ENCODE assay signal across 36 cellular contexts in genomic region chr4:65193985-65194384, GRCh38.
"Had no signal": no experiment of that assay in that cellular context is flagged by ENCODE, and none has a peak within 500 bp of the region (broad histone marks: within the 10 kb centered on the region; RNA-seq: fewer than 3 reads in every experiment).

No MANE protein-coding gene starts in this region.

- H3K9me3 ChIP-seq: adrenal gland, body of pancreas, esophagus squamous epithelium, lower lobe of right lung, mucosa of descending colon, ovary, right lobe of liver, upper lobe of left lung had no signal

- H3K27ac Mint-ChIP-seq: activated CD4-positive, alpha-beta memory T cell treated with anti-CD3 and anti-CD28 coated beads for 36 hours; activated CD4-positive, alpha-beta T cell treated with anti-CD3 and anti-CD28 coated beads, Interleukin-2, amount 10 ng/mL, durations not matched to agents 24 days and 14 days; activated naive CD4-positive, alpha-beta T cell treated with anti-CD3 and anti-CD28 coated beads for 36 hours; activated naive CD8-positive, alpha-beta T cell treated with anti-CD3 and anti-CD28 coated beads for 36 hours; activated T-helper 1 cell treated with anti-CD3 and anti-CD28 coated beads, Interleukin-12 subunit alpha, Interleukin-12 subunit beta, Interleukin-2, Interleukin-4 antibody, amounts not matched to agents 30 ng/mL and 10 ng/mL and 1 ng/mL, durations not matched to agents 14 hours and 24 hours and 36 hours; nephron; progenitor cell of endocrine pancreas; stimulated activated effector memory CD8-positive, alpha-beta T cell treated with anti-CD3 and anti-CD28 coated beads, Interleukin-12 subunit alpha, Interleukin-12 subunit beta, amount 100 ng/mL, for 72 hours; stimulated activated naive CD8-positive, alpha-beta T cell treated with anti-CD3 and anti-CD28 coated beads, Interleukin-15, Interleukin-2, amounts not matched to agents 100 ng/mL and 50 ng/mL, for 24 hours had no signal

- H3K4me1 Mint-ChIP-seq: activated CD4-positive, alpha-beta T cell treated with anti-CD3 and anti-CD28 coated beads, Interleukin-2, amount 10 ng/mL, durations not matched to agents 24 days and 14 days; activated naive CD8-positive, alpha-beta T cell treated with anti-CD3 and anti-CD28 coated beads for 36 hours; nephron; stimulated activated effector memory CD8-positive, alpha-beta T cell treated with anti-CD3 and anti-CD28 coated beads, Interleukin-12 subunit alpha, Interleukin-12 subunit beta, amount 100 ng/mL, for 72 hours had no signal

- H3K4me3 ChIP-seq: adrenal gland, body of pancreas, esophagus squamous epithelium, heart right ventricle, lower lobe of right lung, mucosa of descending colon, ovary, right lobe of liver, skin epidermis, upper lobe of left lung had no signal

- DNase-seq: activated CD4-positive, alpha-beta memory T cell treated with anti-CD3 and anti-CD28 coated beads for 36 hours; activated CD4-positive, alpha-beta T cell treated with anti-CD3 and anti-CD28 coated beads, Interleukin-2, amount 10 ng/mL, durations not matched to agents 24 days and 14 days; activated CD8-positive, alpha-beta memory T cell treated with anti-CD3 and anti-CD28 coated beads, Interleukin-2, amount 50 U/mL, for 4 hours; activated effector memory CD4-positive, alpha-beta T cell treated with anti-CD3 and anti-CD28 coated beads, Interleukin-2, amount 50 U/mL, for 16 hours; activated naive CD4-positive, alpha-beta T cell treated with anti-CD3 and anti-CD28 coated beads for 36 hours; activated naive CD8-positive, alpha-beta T cell treated with anti-CD3 and anti-CD28 coated beads for 36 hours; activated T-cell treated with anti-CD3 and anti-CD28 coated beads, Interleukin-2, amount 50 U/mL, for 1 hour; adrenal gland; aorta; body of pancreas; dermis blood vessel endothelial cell; effector CD4-positive, alpha-beta T cell; esophagus squamous epithelium; foreskin melanocyte; heart right ventricle; kidney glomerular epithelial cell; lower lobe of right lung; mucosa of descending colon; ovary; right lobe of liver; stimulated activated CD4-positive, alpha-beta T cell treated with anti-CD3 and anti-CD28 coated beads, Interleukin-12 subunit alpha, Interleukin-12 subunit beta, amount 100 ng/mL, for 4 hours; stimulated activated CD4-positive, alpha-beta T cell treated with anti-CD3 and anti-CD28 coated beads, Interleukin-4, amount 100 ng/mL, for 24 hours; WERI-Rb-1 had no signal

- FAIRE-seq: colon, endometrium, TTC549 had no signal

- H3K27me3 Mint-ChIP-seq: activated CD4-positive, alpha-beta memory T cell treated with anti-CD3 and anti-CD28 coated beads for 36 hours; activated CD4-positive, alpha-beta T cell treated with anti-CD3 and anti-CD28 coated beads, Interleukin-2, amount 10 ng/mL, durations not matched to agents 24 days and 14 days; activated naive CD8-positive, alpha-beta T cell treated with anti-CD3 and anti-CD28 coated beads for 36 hours; progenitor cell of endocrine pancreas; stimulated activated naive CD8-positive, alpha-beta T cell treated with anti-CD3 and anti-CD28 coated beads, Interleukin-15, Interleukin-2, amounts not matched to agents 100 ng/mL and 50 ng/mL, for 24 hours had no signal

- H3K4me3 Mint-ChIP-seq: activated CD4-positive, alpha-beta memory T cell treated with anti-CD3 and anti-CD28 coated beads for 36 hours; activated CD4-positive, alpha-beta T cell treated with anti-CD3 and anti-CD28 coated beads, Interleukin-2, amount 10 ng/mL, durations not matched to agents 24 days and 14 days; activated naive CD4-positive, alpha-beta T cell treated with anti-CD3 and anti-CD28 coated beads for 36 hours; activated naive CD8-positive, alpha-beta T cell treated with anti-CD3 and anti-CD28 coated beads for 36 hours; activated T-helper 1 cell treated with anti-CD3 and anti-CD28 coated beads, Interleukin-12 subunit alpha, Interleukin-12 subunit beta, Interleukin-2, Interleukin-4 antibody, amounts not matched to agents 30 ng/mL and 10 ng/mL and 1 ng/mL, durations not matched to agents 14 hours and 24 hours and 36 hours; nephron; stimulated activated effector memory CD8-positive, alpha-beta T cell treated with anti-CD3 and anti-CD28 coated beads, Interleukin-12 subunit alpha, Interleukin-12 subunit beta, amount 100 ng/mL, for 72 hours; stimulated activated naive CD8-positive, alpha-beta T cell treated with anti-CD3 and anti-CD28 coated beads, Interleukin-15, Interleukin-2, amounts not matched to agents 100 ng/mL and 50 ng/mL, for 24 hours had no signal

- H3K36me3 Mint-ChIP-seq: activated CD4-positive, alpha-beta memory T cell treated with anti-CD3 and anti-CD28 coated beads for 36 hours; activated naive CD8-positive, alpha-beta T cell treated with anti-CD3 and anti-CD28 coated beads for 36 hours; stimulated activated effector memory CD8-positive, alpha-beta T cell treated with anti-CD3 and anti-CD28 coated beads, Interleukin-12 subunit alpha, Interleukin-12 subunit beta, amount 100 ng/mL, for 72 hours had no signal

- H3K36me3 ChIP-seq: adrenal gland, esophagus squamous epithelium, heart right ventricle, lower lobe of right lung, ovary, right lobe of liver, upper lobe of left lung, WERI-Rb-1 had no signal

- H3K4me1 ChIP-seq: adrenal gland, body of pancreas, esophagus squamous epithelium, heart right ventricle, lower lobe of right lung, right lobe of liver, upper lobe of left lung had no signal

- H3K27ac ChIP-seq: adrenal gland, body of pancreas, epithelial cell of prostate, esophagus squamous epithelium, heart right ventricle, lower lobe of right lung, ovary, right lobe of liver, skin epidermis, upper lobe of left lung, WERI-Rb-1 had no signal

- H3K27me3 ChIP-seq: adrenal gland, body of pancreas, esophagus squamous epithelium, heart right ventricle, ovary, right lobe of liver, upper lobe of left lung had no signal

- H3K9me3 Mint-ChIP-seq: activated CD4-positive, alpha-beta T cell treated with anti-CD3 and anti-CD28 coated beads, Interleukin-2, amount 10 ng/mL, durations not matched to agents 24 days and 14 days; activated T-helper 1 cell treated with anti-CD3 and anti-CD28 coated beads, Interleukin-12 subunit alpha, Interleukin-12 subunit beta, Interleukin-2, Interleukin-4 antibody, amounts not matched to agents 30 ng/mL and 10 ng/mL and 1 ng/mL, durations not matched to agents 14 hours and 24 hours and 36 hours; nephron; stimulated activated naive CD8-positive, alpha-beta T cell treated with anti-CD3 and anti-CD28 coated beads, Interleukin-15, Interleukin-2, amounts not matched to agents 100 ng/mL and 50 ng/mL, for 24 hours had no signal

- ATAC-seq: activated CD4-positive, CD25-positive, alpha-beta regulatory T cell treated with anti-CD3 and anti-CD28 coated beads, Interleukin-2, amount 50 U/mL, for 24 hours; body of pancreas; heart right ventricle; left lobe of liver; mucosa of descending colon had no signal
